Comparison of ENCODE assay signal across 25 cellular contexts in the genomic region with DNA sequence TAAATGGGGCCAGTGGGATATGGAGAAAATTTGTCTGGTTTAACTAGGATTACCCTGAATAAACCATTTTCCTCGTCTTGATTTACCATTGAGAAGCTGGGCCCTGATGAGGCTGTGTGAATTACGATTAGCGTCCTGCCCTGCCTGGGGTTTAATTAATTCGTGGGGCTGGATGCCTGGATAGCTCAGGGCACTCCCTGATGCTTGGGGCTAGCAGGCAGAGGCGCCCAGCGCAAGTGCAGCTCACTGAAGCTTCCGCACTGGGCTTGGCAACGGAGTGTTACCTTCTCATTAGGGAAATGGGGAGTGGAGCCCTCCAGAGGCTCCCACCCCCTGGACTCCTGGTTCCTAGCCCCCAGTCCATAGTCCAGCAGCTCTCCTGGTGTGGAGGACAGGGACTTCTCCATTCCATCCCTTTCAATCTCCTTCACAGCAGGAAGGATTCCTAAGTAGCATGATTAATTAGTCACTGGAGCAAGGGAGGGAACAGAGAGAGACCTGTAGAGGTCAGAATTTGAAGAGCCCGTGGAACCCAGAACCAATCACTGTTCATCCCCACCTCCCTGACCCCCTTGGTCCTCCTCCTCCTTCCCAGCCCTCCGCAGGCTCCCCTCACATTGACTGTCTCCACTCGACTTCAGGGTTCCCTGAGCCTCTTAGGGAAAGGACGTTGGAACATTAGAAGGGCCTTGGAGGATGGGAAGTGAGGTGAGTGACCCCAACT.
"Had no signal": no experiment of that assay in that cellular context is flagged by ENCODE, and none has a peak within 500 bp of the region (broad histone marks: within the 10 kb centered on the region; RNA-seq: fewer than 3 reads in every experiment).

No MANE protein-coding gene starts in this region.

- H3K27me3 ChIP-seq: gastrocnemius medialis, ovary, right lobe of liver, testis, tibial nerve, upper lobe of right lung, vagina had no signal

- H3K4me3 ChIP-seq: dorsolateral prefrontal cortex, gastrocnemius medialis, heart right ventricle, lung, ovary, prostate gland, right lobe of liver, testis, tibial nerve, upper lobe of right lung, vagina had no signal

- H3K36me3 Mint-ChIP-seq: stimulated activated naive B cell treated with anti-CD40 and anti-IgM and Interleukin-4, amounts not matched to agents 10 μg/mL and 1 μg/mL and 100 μg/mL, for 72 hours had no signal

- ATAC-seq: gastrocnemius medialis; heart right ventricle; left cardiac atrium; left ventricle myocardium superior; naive thymus-derived CD4-positive, alpha-beta T cell; right lobe of liver; stimulated activated naive B cell treated with anti-CD40 and anti-IgM and Interleukin-4, amounts not matched to agents 10 μg/mL and 1 μg/mL and 100 μg/mL, for 72 hours; stimulated activated naive CD8-positive, alpha-beta T cell treated with anti-CD3 and anti-CD28 coated beads, Interleukin-15, amount 100 ng/mL, for 72 hours; upper lobe of right lung had no signal

- H3K4me3 Mint-ChIP-seq: naive thymus-derived CD4-positive, alpha-beta T cell; nephron progenitor cell; stimulated activated naive B cell treated with anti-CD40 and anti-IgM and Interleukin-4, amounts not matched to agents 10 μg/mL and 1 μg/mL and 100 μg/mL, for 72 hours; stimulated activated naive CD8-positive, alpha-beta T cell treated with anti-CD3 and anti-CD28 coated beads, Interleukin-15, amount 100 ng/mL, for 72 hours had no signal

- DNase-seq: cortex of kidney; dorsolateral prefrontal cortex; effector memory CD4-positive, alpha-beta T cell; gastrocnemius medialis; heart right ventricle; hypothalamus; kidney; left cardiac atrium; left ventricle myocardium superior; mesenchymal stem cell; naive thymus-derived CD4-positive, alpha-beta T cell; nephron progenitor cell; right lobe of liver; stimulated activated CD4-positive, alpha-beta T cell treated with anti-CD3 and anti-CD28 coated beads, Interleukin-15, amount 100 ng/mL, for 24 hours; stimulated activated CD4-positive, alpha-beta T cell treated with anti-CD3 and anti-CD28 coated beads, Interleukin-1b, Interleukin-23, amount 100 ng/mL, for 48 hours; stimulated activated CD4-positive, alpha-beta T cell treated with anti-CD3 and anti-CD28 coated beads, Interleukin-4, amount 100 ng/mL, for 4 hours; stimulated activated naive B cell treated with anti-CD40 and anti-IgM and Interleukin-4, amounts not matched to agents 10 μg/mL and 1 μg/mL and 100 μg/mL, for 72 hours; stimulated activated naive CD8-positive, alpha-beta T cell treated with anti-CD3 and anti-CD28 coated beads, Interleukin-15, amount 100 ng/mL, for 72 hours; testis; upper lobe of right lung had no signal

- H3K9me3 ChIP-seq: gastrocnemius medialis, ovary, prostate gland, right lobe of liver, testis, upper lobe of right lung, vagina had no signal

- H3K4me1 ChIP-seq: gastrocnemius medialis, heart right ventricle, prostate gland, right lobe of liver, testis, tibial nerve, upper lobe of right lung had no signal

- H3K4me1 Mint-ChIP-seq: naive thymus-derived CD4-positive, alpha-beta T cell; stimulated activated naive B cell treated with anti-CD40 and anti-IgM and Interleukin-4, amounts not matched to agents 10 μg/mL and 1 μg/mL and 100 μg/mL, for 72 hours; stimulated activated naive CD8-positive, alpha-beta T cell treated with anti-CD3 and anti-CD28 coated beads, Interleukin-15, amount 100 ng/mL, for 72 hours had no signal

- H3K27me3 Mint-ChIP-seq: stimulated activated naive B cell treated with anti-CD40 and anti-IgM and Interleukin-4, amounts not matched to agents 10 μg/mL and 1 μg/mL and 100 μg/mL, for 72 hours had no signal

- H3K27ac ChIP-seq: dorsolateral prefrontal cortex, gastrocnemius medialis, heart right ventricle, ovary, prostate gland, right lobe of liver, testis, tibial nerve, upper lobe of right lung, vagina had no signal

- H3K27ac Mint-ChIP-seq: naive thymus-derived CD4-positive, alpha-beta T cell; nephron progenitor cell; stimulated activated naive B cell treated with anti-CD40 and anti-IgM and Interleukin-4, amounts not matched to agents 10 μg/mL and 1 μg/mL and 100 μg/mL, for 72 hours; stimulated activated naive CD8-positive, alpha-beta T cell treated with anti-CD3 and anti-CD28 coated beads, Interleukin-15, amount 100 ng/mL, for 72 hours had no signal

- H3K36me3 ChIP-seq: gastrocnemius medialis, heart right ventricle, ovary, prostate gland, right lobe of liver, tibial nerve, upper lobe of right lung, vagina had no signal
